ENCODE assay signal across 12 cellular contexts in the genomic region with DNA sequence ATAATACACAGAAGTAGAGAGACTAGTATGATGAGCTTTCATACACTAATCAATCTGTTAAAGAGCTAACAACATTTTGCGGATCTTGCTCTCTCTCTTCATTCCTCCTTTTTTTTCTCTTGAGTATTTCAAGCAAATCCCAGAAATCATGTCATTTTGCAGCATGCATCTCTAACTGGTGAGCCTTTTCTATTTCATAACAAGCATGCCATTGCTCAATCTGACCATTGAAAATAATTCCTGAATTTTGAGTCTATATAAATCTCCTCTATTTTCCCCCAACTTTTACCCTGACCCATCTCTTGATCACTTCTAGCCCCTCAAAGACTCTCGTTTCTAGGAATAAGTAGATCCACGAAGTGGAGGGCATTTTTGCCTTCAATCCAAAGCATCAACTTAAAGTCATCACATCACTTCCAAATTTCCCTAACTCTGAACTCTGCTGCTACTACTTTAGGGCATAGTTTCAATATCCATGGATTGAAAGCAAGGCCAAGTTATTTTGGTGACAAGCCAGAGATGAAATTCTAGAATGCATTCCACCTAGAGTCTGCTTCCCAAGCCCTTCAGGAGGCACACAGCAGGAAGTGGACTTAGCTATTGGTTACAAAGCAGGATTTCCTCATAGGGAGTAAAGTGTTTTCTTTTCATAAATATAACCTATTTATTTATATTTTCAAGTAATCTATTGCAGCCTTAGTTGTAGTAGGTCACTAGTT.
DNase-seq lines count a peak whose midpoint lies in the region; ATAC-seq, FAIRE-seq and TF ChIP-seq lines count a peak whose summit lies in the region.
"Had no signal": no experiment of that assay in that cellular context is flagged by ENCODE, and none has a peak within 500 bp of the region (broad histone marks: within the 10 kb centered on the region; RNA-seq: fewer than 3 reads in every experiment).

No MANE protein-coding gene starts in this region.

- DNase-seq in GM03348 (ENCODE audit: low spot score) (peak; percentile 58), ascending aorta (ENCODE audit: low spot score in 2 of 2) (no peak), right atrium auricular region (ENCODE audit: low spot score) (no peak), small intestine (peak; percentile 29), chondrocyte (ENCODE audit: low spot score) (no peak), COR-L47 (lab: John Stamatoyannopoulos, UW) (no peak)
- no peak for DNase-seq in stimulated activated CD4-positive, alpha-beta T cell treated with anti-CD3 and anti-CD28 coated beads, Interleukin-4, amount 100 ng/mL, for 1 hour
- DNase-seq: activated CD4-positive, CD25-positive, alpha-beta regulatory T cell; NCI-H774; stimulated activated CD4-positive, alpha-beta T cell treated with anti-CD3 and anti-CD28 coated beads, Interleukin-2, amount 100 ng/mL, for 24 hours had no signal

- H3K27me3 ChIP-seq in ascending aorta, result no peaks in the 10 kb centered on the region
- H3K27me3 ChIP-seq in right atrium auricular region, result no peaks in the 10 kb centered on the region
- no peaks in the 10 kb centered on the region for H3K27me3 ChIP-seq in small intestine (ENCODE audit: control insufficient read depth in 2 of 2, insufficient read depth in 2 of 2, low read length in 2 of 2)

- no peaks in the 10 kb centered on the region for H3K9me3 Mint-ChIP-seq in chondrocyte (ENCODE audit: low read depth)

- no peak overlapping the region for H3K27ac Mint-ChIP-seq in chondrocyte (ENCODE audit: unreplicated experiment)

- no peaks in the 10 kb centered on the region for H3K27me3 Mint-ChIP-seq in chondrocyte (ENCODE audit: low read depth)

- H3K9me3 ChIP-seq in ascending aorta (no peaks in the 10 kb centered on the region), right atrium auricular region (no peaks in the 10 kb centered on the region), small intestine (ENCODE audit: control insufficient read depth, low read depth) (no peaks in the 10 kb centered on the region)

- H3K4me3 ChIP-seq in ascending aorta (no peak overlapping the region), right atrium auricular region (no peak overlapping the region), small intestine (ENCODE audit: low read depth in 1 of 2, low read length in 2 of 2) (no peak overlapping the region)

- no peak for FAIRE-seq in small intestine (lab: Jason Lieb, UNC)
- FAIRE-seq: bronchial epithelial cell had no signal

- H3K27ac ChIP-seq in ascending aorta, result peak overlapping the region; percentile 81 to 84
- H3K27ac ChIP-seq in right atrium auricular region, result peak overlapping the region; percentile 68 to 76
- H3K27ac ChIP-seq in small intestine (ENCODE audit: low read depth in 1 of 2, low read length in 1 of 2), result peak overlapping the region in 1 of 2 donors; percentile 54

- H3K36me3 ChIP-seq in ascending aorta, result no peaks in the 10 kb centered on the region
- H3K36me3 ChIP-seq in right atrium auricular region, result no peaks in the 10 kb centered on the region
- no peaks in the 10 kb centered on the region for H3K36me3 ChIP-seq in small intestine (ENCODE audit: control insufficient read depth in 2 of 2, insufficient read depth in 2 of 2, low read length in 2 of 2)

- H3K4me1 ChIP-seq in ascending aorta, result peaks cover 3 to 28% of the 10 kb centered on the region in 2 donors
- H3K4me1 ChIP-seq in right atrium auricular region, result peaks cover 0 to 38% of the 10 kb centered on the region in 2 donors
- peaks cover 8 to 11% of the 10 kb centered on the region in 2 donors for H3K4me1 ChIP-seq in small intestine (ENCODE audit: control insufficient read depth in 2 of 2, insufficient read depth in 1 of 2, low read depth in 1 of 2, low read length in 1 of 2)

- 52 to 73% (median 71%) methylated on average over 3 of the region's 3 CpGs for WGBS in small intestine, 3 donors

- TF ChIP-seq CTCF in ascending aorta (IDR thresholded peaks at IDR 0.05) (no peak), right atrium auricular region (IDR thresholded peaks at IDR 0.05) (no peak), chondrocyte (IDR thresholded peaks at IDR 0.05) (no peak)

- no peaks in the 10 kb centered on the region for H3K36me3 Mint-ChIP-seq in chondrocyte (ENCODE audit: low read depth)

- ATAC-seq in GM18909 (IDR thresholded peaks at IDR 0.05; ENCODE audit: poor library complexity, unreplicated experiment), result no peak

- intact Hi-C loops in ascending aorta (cut with DNase I), result loop anchor here (10.0 kb wide), 1 partner anchor 57 kb away; no protein-coding TSS in a partner anchor

- H3K4me1 Mint-ChIP-seq in chondrocyte (ENCODE audit: low read depth), result peaks cover 4% of the 10 kb centered on the region

- no peak overlapping the region for H3K4me3 Mint-ChIP-seq in chondrocyte (ENCODE audit: unreplicated experiment)

Comparison
In these comparisons a context has a peak if more than half of its experiments do, and no peak if none do; other contexts are left out.
1. DNase-seq: peak in GM03348 (single experiment) and small intestine (single experiment); none in ascending aorta (0 of 2), right atrium auricular region (single experiment), chondrocyte (single experiment), COR-L47 (single experiment) and stimulated activated CD4-positive, alpha-beta T cell treated with anti-CD3 and anti-CD28 coated beads, Interleukin-4, amount 100 ng/mL, for 1 hour (single experiment).